In genomic region chr9:136110082-136111061, GRCh38 we compare ENCODE assay signal across 8 cellular contexts. TPM values are rescaled to one million over a fixed set of nuclear protein-coding genes. Genes with fewer than 3 reads are reported as not detected.
DNase-seq lines count a peak whose midpoint lies in the region; ATAC-seq and TF ChIP-seq lines count a peak whose summit lies in the region.

No MANE protein-coding gene starts in this region.

- peak overlapping the region; percentile 82 for H3K4me3 Mint-ChIP-seq in activated T-cell treated with anti-CD3 and anti-CD28 coated beads, Interleukin-2, amount 50 U/mL, for 24 hours
- H3K4me3 Mint-ChIP-seq in T-cell (peak overlapping the region; percentile 69 to 83 (median 76)), naive B cell (peak overlapping the region; percentile 56 to 86 (median 76))

- H3K4me1 Mint-ChIP-seq in activated T-cell treated with anti-CD3 and anti-CD28 coated beads, Interleukin-2, amount 50 U/mL, for 24 hours (ENCODE audit: low read depth) = peaks cover 87% of the 10 kb centered on the region
- peaks cover 70 to 81% (median 79%) of the 10 kb centered on the region in 3 donors for H3K4me1 Mint-ChIP-seq in T-cell
- peaks cover 17 to 35% (median 31%) of the 10 kb centered on the region in 3 donors for H3K4me1 Mint-ChIP-seq in naive B cell

- CTCF ChIA-PET in T-cell (lab: Charles Lee) = interaction anchor here (0.6 to 0.8 kb wide), 2 partner anchors 20 to 879 kb away, joined by 3 read pairs; no protein-coding TSS in a partner anchor

- peaks cover 10% of the 10 kb centered on the region for H3K4me1 ChIP-seq in foreskin keratinocyte

- TF ChIP-seq CTCF in coronary artery (IDR thresholded peaks at IDR 0.05) (no peak), foreskin keratinocyte (conservative IDR thresholded peaks at IDR 0.05) (no peak)

- H3K27me3 Mint-ChIP-seq in activated T-cell treated with anti-CD3 and anti-CD28 coated beads, Interleukin-2, amount 50 U/mL, for 24 hours = no peaks in the 10 kb centered on the region
- H3K27me3 Mint-ChIP-seq in T-cell = no peaks in the 10 kb centered on the region
- peaks cover 0 to 22% (median 0%) of the 10 kb centered on the region in 3 donors for H3K27me3 Mint-ChIP-seq in naive B cell

- H3K27ac ChIP-seq in coronary artery (peak overlapping the region; percentile 15 to 75), foreskin keratinocyte (no peak overlapping the region)

- peak overlapping the region; percentile 65 for H3K4me3 ChIP-seq in coronary artery

- peak overlapping the region; percentile 90 for H3K27ac Mint-ChIP-seq in activated T-cell treated with anti-CD3 and anti-CD28 coated beads, Interleukin-2, amount 50 U/mL, for 24 hours
- peak overlapping the region; percentile 81 to 96 for H3K27ac Mint-ChIP-seq in T-cell
- peak overlapping the region in 2 of 6 donors; percentile 42 to 84 for H3K27ac Mint-ChIP-seq in naive B cell

- H3K36me3 Mint-ChIP-seq in activated T-cell treated with anti-CD3 and anti-CD28 coated beads, Interleukin-2, amount 50 U/mL, for 24 hours (ENCODE audit: low read depth) = peaks cover 23% of the 10 kb centered on the region
- H3K36me3 Mint-ChIP-seq in T-cell = no peaks in the 10 kb centered on the region
- H3K36me3 Mint-ChIP-seq in naive B cell = no peaks in the 10 kb centered on the region

- DNase-seq in activated T-cell treated with anti-CD3 and anti-CD28 coated beads, Interleukin-2, amount 50 U/mL, for 24 hours = peak; percentile 63
- no peak for DNase-seq in activated T-cell treated with anti-CD3 and anti-CD28 coated beads, Interleukin-2, amount 50 U/mL, for 1 hour
- DNase-seq in T-cell = peak in 10 of 34 experiments; percentile 30 to 44 (median 38)
- no peak for DNase-seq in coronary artery (ENCODE audit: low spot score)
- no peak for DNase-seq in naive B cell
- no peak for DNase-seq in left lobe of liver (ENCODE audit: low spot score)
- DNase-seq in foreskin keratinocyte = no peak
- no peak for DNase-seq in NOMO-1 (lab: John Stamatoyannopoulos, UW; ENCODE audit: unreplicated experiment in 2 of 2)

- H3K9me3 Mint-ChIP-seq in activated T-cell treated with anti-CD3 and anti-CD28 coated beads, Interleukin-2, amount 50 U/mL, for 24 hours = no peaks in the 10 kb centered on the region
- H3K9me3 Mint-ChIP-seq in T-cell (no peaks in the 10 kb centered on the region), naive B cell (no peaks in the 10 kb centered on the region)

- peak; percentile 19 to 29 (median 24) for ATAC-seq in T-cell (replicated peaks in 1 of 4)
- ATAC-seq in naive B cell (ENCODE audit: low read depth in 2 of 2) = peak; percentile 5 to 9
- no peak for ATAC-seq in left lobe of liver
- no peak for ATAC-seq in foreskin keratinocyte

- POLR2A ChIA-PET in T-cell (lab: Charles Lee) = no interaction called here

- peaks cover 13% of the 10 kb centered on the region for H3K27me3 ChIP-seq in foreskin keratinocyte

RNA-seq across cellular contexts. Expression of gene TMEM250, which starts 8.3 kb away (rescaled TPM):
- total RNA-seq in T-cell (10 to 100 TPM; 21.0 to 77.9 (median 63.0) TPM), left lobe of liver (18.2 TPM), foreskin keratinocyte (33.5 and 34.0 TPM in 2 replicates)
- polyA plus RNA-seq in naive B cell (ENCODE audit: low read depth in 6 of 6) (10 to 100 TPM in 5 of 6 donors, 1 to 10 TPM in 1; 6.8 to 26.5 (median 18.0) TPM), foreskin keratinocyte (28.3 and 28.7 TPM in 2 replicates)

RNA-seq across cellular contexts. Expression of gene NACC2, which starts 15.3 kb away (rescaled TPM):
- total RNA-seq in T-cell (10 to 100 TPM in 3 of 5 donors, 1 to 10 TPM in 2; 4.2 to 11.7 (median 11.3) TPM), left lobe of liver (18.4 TPM), foreskin keratinocyte (8.3 and 9.7 TPM in 2 replicates)
- polyA plus RNA-seq in naive B cell (ENCODE audit: low read depth in 6 of 6) (under 1 TPM in 4 of 6 donors, not detected in 2; 0.04 to 0.11 (median 0.06) TPM), foreskin keratinocyte (2.4 and 2.6 TPM in 2 replicates)

Comparison
In these comparisons a context has a peak if more than half of its experiments do, and no peak if none do; other contexts are left out.
1. ATAC-seq: peak in T-cell (4 of 4) and naive B cell (2 of 2); none in left lobe of liver (single experiment) and foreskin keratinocyte (single experiment).
2. Peak in every context shown above with its lines, with median percentiles within 50 percentile points of each other: H3K4me3 Mint-ChIP-seq.